In the genomic region with DNA sequence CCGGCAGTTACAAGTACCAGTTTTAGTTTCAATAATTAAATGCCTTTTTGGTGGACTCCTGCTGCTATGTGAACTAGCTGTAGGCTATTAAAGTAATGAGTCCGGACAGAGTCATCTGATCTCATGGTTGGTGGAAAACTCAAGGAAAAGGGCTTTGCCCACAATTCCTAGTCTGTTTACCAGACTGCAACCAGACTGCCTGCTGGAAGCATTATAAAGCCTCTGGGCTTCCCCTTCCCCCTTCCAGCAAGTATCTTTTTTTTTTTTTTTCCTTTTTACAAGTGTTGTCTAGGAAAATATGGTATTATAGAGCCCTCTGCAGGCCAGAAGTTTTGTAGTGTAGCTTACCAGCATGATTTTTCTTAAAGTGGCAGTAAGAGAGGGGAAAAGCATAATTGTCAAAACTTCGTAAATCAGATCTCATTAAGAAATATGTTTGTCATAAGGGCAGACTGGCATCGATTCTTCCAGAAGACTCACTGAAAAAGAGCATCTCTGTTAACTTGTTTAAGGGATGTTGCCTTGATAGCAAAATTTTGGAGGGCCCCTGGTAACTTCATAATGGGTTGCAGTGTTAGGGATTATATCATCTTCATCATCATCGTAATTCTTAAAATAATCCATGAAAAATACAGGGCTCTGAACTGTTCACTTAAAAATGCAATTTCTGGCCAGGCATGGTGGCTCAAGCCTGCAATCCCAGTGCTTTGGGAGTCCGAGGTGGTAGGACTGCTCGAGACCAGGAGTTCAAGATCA, we compare ENCODE assay signal across 8 cellular contexts.
A peak's percentile ranks its signal among the peaks of the same experiment; 100 is the strongest.
DNase-seq lines count a peak whose midpoint lies in the region; ATAC-seq, FAIRE-seq and TF ChIP-seq lines count a peak whose summit lies in the region.

No MANE protein-coding gene starts in this region.

- no peaks in the 10 kb centered on the region for H3K79me2 ChIP-seq in OCI-LY1 (ENCODE audit: insufficient read depth, low read length)

- intact Hi-C loops in right lobe of liver (cut with DNase I) = no loop called here
- intact Hi-C loops in aorta (cut with DNase I) = loop anchor here in 1 of 2 donors (5.0 to 10.0 kb wide), 2 partner anchors 176 to 724 kb away; a partner anchor contains a TSS

- TF ChIP-seq POLR2A in GM12891 (IDR thresholded peaks at IDR 0.05; ENCODE audit: low read depth, low read length) = no peak
- TF ChIP-seq POLR2A in right lobe of liver (IDR thresholded peaks at IDR 0.05) = no peak

- 0 out of 2 replicates have a peak overlapping the region, but pooled peaks have one; percentile 12 for H2AFZ ChIP-seq in OCI-LY1 (ENCODE audit: low read length)

- no peaks in the 10 kb centered on the region for H3K36me3 ChIP-seq in OCI-LY1 (ENCODE audit: insufficient read depth, low read length)
- H3K36me3 ChIP-seq in right lobe of liver = no peaks in the 10 kb centered on the region
- peaks cover 0 to 3% of the 10 kb centered on the region in 2 donors for H3K36me3 ChIP-seq in aorta (ENCODE audit: control insufficient read depth in 1 of 2, insufficient read depth in 2 of 2, low read length in 1 of 2)

- no peaks in the 10 kb centered on the region for H3K9me2 ChIP-seq in OCI-LY1 (ENCODE audit: low read depth, low read length)

- FAIRE-seq in GM12891 (lab: Jason Lieb, UNC) = no peak

- peak; percentile 86 to 93 (median 90) for ATAC-seq in right lobe of liver
- peak; percentile 60 for ATAC-seq in aorta (ENCODE audit: low FRiP score)

- WGBS in right lobe of liver (ENCODE audit: insufficient coverage, low coverage, low lambda C conversion rate, missing lambda C conversion rate) = 52% methylated on average over 7 of the region's 7 CpGs
- WGBS in aorta, 2 donors = 48 to 52% methylated on average over 7 of the region's 7 CpGs

- H3K27me3 ChIP-seq in OCI-LY1 (ENCODE audit: insufficient read depth, low read length) (no peaks in the 10 kb centered on the region), right lobe of liver (no peaks in the 10 kb centered on the region), aorta (ENCODE audit: control insufficient read depth in 1 of 2, insufficient read depth in 2 of 2, low read length in 1 of 2) (no peaks in the 10 kb centered on the region)

- H3K9ac ChIP-seq in OCI-LY1 (ENCODE audit: low read length) = peak overlapping the region; percentile 53

- H3K27ac ChIP-seq in OCI-LY1 (ENCODE audit: low read depth, low read length, poor library complexity, severe bottlenecking) = peak overlapping the region; percentile 95
- no peak overlapping the region for H3K27ac ChIP-seq in right lobe of liver
- no peak overlapping the region for H3K27ac ChIP-seq in aorta (ENCODE audit: low read depth in 1 of 2, low read length in 2 of 2)

- H4K20me1 ChIP-seq in OCI-LY1 (ENCODE audit: insufficient read depth, low read length) = no peaks in the 10 kb centered on the region

- H3K4me1 ChIP-seq in OCI-LY1 (ENCODE audit: insufficient read depth, low read length, severe bottlenecking) = peaks cover 90% of the 10 kb centered on the region
- H3K4me1 ChIP-seq in right lobe of liver = peaks cover 0 to 5% (median 0%) of the 10 kb centered on the region in 4 donors
- H3K4me1 ChIP-seq in aorta (ENCODE audit: control insufficient read depth in 1 of 2, insufficient read depth in 2 of 2, low read length in 2 of 2) = no peaks in the 10 kb centered on the region

- peak; percentile 53 for TF ChIP-seq CTCF in AG09319 (IDR thresholded peaks at IDR 0.05; ENCODE audit: low read depth, low read length)
- peak; percentile 67 for TF ChIP-seq CTCF in LNCAP (IDR thresholded peaks at IDR 0.05)
- peak; percentile 97 for TF ChIP-seq CTCF in OCI-LY1 (IDR thresholded peaks at IDR 0.05; ENCODE audit: low read length)
- peak; percentile 47 to 67 (median 60) for TF ChIP-seq CTCF in right lobe of liver (IDR thresholded peaks at IDR 0.05)

- no peaks in the 10 kb centered on the region for H3F3A ChIP-seq in OCI-LY1 (ENCODE audit: insufficient read depth, low read length)

- H3K9me3 ChIP-seq in OCI-LY1 (ENCODE audit: low read length) (no peaks in the 10 kb centered on the region), right lobe of liver (no peaks in the 10 kb centered on the region), aorta (ENCODE audit: control insufficient read depth, low read length) (no peaks in the 10 kb centered on the region)

- peak; percentile 85 for DNase-seq in AG09319 (ENCODE audit: extremely low read depth, low read depth)
- peak; percentile 20 for DNase-seq in GM12891 (ENCODE audit: insufficient read length, low spot score)
- peak; percentile 33 for DNase-seq in cerebellum (ENCODE audit: low spot score)
- no peak for DNase-seq in right lobe of liver
- DNase-seq in aorta = no peak
- no peak for DNase-seq in activated naive CD4-positive, alpha-beta T cell (lab: John Stamatoyannopoulos, UW)

- H3K4me3 ChIP-seq in OCI-LY1 (ENCODE audit: low read depth, low read length, poor library complexity, severe bottlenecking) (peak overlapping the region; percentile 45), right lobe of liver (no peak overlapping the region), aorta (ENCODE audit: low read length in 2 of 2) (no peak overlapping the region)

- peak overlapping the region; percentile 70 for H3K4me2 ChIP-seq in OCI-LY1 (ENCODE audit: low read length)

TF ChIP-seq in GM12891, 5 proteins besides CTCF, POLR2A, EP300 and RAD21:
- TF ChIP-seq TAF1 (IDR thresholded peaks at IDR 0.05; ENCODE audit: low read depth, low read length) (no peak), POLR2AphosphoS5 (IDR thresholded peaks at IDR 0.05; ENCODE audit: low read depth, low read length) (no peak), PAX5 (IDR thresholded peaks at IDR 0.05; ENCODE audit: insufficient read depth, low read length, severe bottlenecking) (no peak), SPI1 (IDR thresholded peaks at IDR 0.05; ENCODE audit: low read depth, low read length) (no peak), POU2F2 (IDR thresholded peaks at IDR 0.05; ENCODE audit: low read depth, low read length) (no peak)

Comparison
In these comparisons a context has a peak if more than half of its experiments do, and no peak if none do; other contexts are left out.
1. DNase-seq: peak in AG09319 (single experiment), GM12891 (single experiment) and cerebellum (single experiment); none in right lobe of liver (0 of 3), aorta (0 of 2) and activated naive CD4-positive, alpha-beta T cell (0 of 4).
2. Peak in every context shown above with its lines, with median percentiles within 50 percentile points of each other: CTCF ChIP-seq.